In the genomic region with DNA sequence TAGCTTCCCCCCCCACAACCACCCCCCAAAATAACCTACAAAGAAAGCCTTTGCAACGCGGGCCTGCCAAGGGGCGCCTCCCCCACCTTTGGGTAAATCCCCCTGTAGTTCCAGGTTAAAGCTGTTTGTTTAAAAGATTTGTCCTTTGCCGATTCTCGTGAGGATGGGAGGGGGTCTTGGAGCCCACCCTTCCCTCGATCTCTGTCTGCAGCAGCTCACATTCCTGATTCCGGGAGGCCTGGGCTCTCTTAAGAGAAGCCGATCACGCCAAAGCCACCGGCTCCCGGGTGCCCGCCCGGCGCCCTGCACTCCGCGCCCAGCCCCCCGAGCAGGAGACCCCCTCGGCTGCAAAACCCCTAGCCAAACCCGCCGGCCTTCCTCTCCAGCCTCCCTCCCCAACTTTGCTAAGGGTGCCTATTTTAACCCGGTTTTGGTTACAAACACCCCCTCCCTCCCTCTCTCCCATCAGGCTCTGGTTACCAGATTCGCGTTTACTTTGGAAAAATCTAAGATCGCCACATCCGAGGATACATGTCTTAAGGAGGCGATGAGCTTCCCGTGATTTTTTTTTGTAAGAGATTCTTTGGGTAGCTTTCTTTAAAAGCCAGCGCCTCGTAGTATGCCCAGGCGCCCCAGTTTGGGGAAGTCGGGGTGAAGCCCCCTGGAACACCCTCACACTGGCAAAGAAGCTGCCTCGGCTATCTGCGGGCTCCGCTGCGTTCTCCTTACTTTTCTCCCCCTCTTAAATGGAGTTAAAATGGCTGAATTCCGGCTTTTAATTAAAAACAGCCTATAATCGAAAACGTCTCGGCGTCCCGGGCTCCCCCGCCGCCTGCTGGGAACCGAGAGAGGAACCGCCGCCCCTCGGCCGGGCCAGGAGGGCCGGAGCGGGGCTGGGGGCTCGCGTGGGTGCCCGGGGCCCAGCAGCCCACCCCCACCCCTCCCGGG, we compare ENCODE assay signal across 8 cellular contexts. TPM values are rescaled to one million over a fixed set of nuclear protein-coding genes. Genes with fewer than 3 reads are reported as not detected.
DNase-seq lines count a peak whose midpoint lies in the region; ATAC-seq and TF ChIP-seq lines count a peak whose summit lies in the region.

No MANE protein-coding gene starts in this region.

- H3K9ac ChIP-seq in MM.1S (ENCODE audit: low read length) (peak overlapping the region; percentile 75), iPS-20b (ENCODE audit: low read depth, low read length) (peak overlapping the region; percentile 77), smooth muscle cell (ENCODE audit: low read depth) (peak overlapping the region; percentile 92)

- 1% methylated on average over 40 of the region's 54 CpGs for WGBS in smooth muscle cell (ENCODE audit: low lambda C conversion rate)

- H3K27me3 ChIP-seq in MM.1S (replicated peaks; ENCODE audit: insufficient read depth, low read length) (peaks cover 44% of the 10 kb centered on the region), iPS-20b (ENCODE audit: insufficient read depth, low read length) (peaks cover 86% of the 10 kb centered on the region), smooth muscle cell (ENCODE audit: low read depth) (no peaks in the 10 kb centered on the region)

- TF ChIP-seq CTCF in MM.1S (IDR thresholded peaks at IDR 0.05; ENCODE audit: low read length) (no peak), smooth muscle cell (IDR thresholded peaks at IDR 0.05; ENCODE audit: borderline replicate concordance, insufficient read depth, poor library complexity, severe bottlenecking) (peak; percentile 14)

- H3F3A ChIP-seq in MM.1S (ENCODE audit: insufficient read depth, low read length) (peaks cover 18% of the 10 kb centered on the region; the same call in 1 of the 2 replicates), smooth muscle cell (ENCODE audit: low read depth) (peaks cover 7% of the 10 kb centered on the region)

- no peaks in the 10 kb centered on the region for H4K20me1 ChIP-seq in MM.1S (ENCODE audit: insufficient read depth, low read length)
- H4K20me1 ChIP-seq in smooth muscle cell (ENCODE audit: low read depth) = peaks cover 35% of the 10 kb centered on the region

- H3K4me3 ChIP-seq in MM.1S (ENCODE audit: low read length) = peak overlapping the region; percentile 69
- peak overlapping the region; percentile 69 for H3K4me3 ChIP-seq in iPS-20b (ENCODE audit: low read length)
- peak overlapping the region; percentile 98 for H3K4me3 ChIP-seq in smooth muscle cell

- H3K79me2 ChIP-seq in MM.1S (ENCODE audit: low read length) (peaks cover 51% of the 10 kb centered on the region), smooth muscle cell (ENCODE audit: low read depth) (peaks cover 58% of the 10 kb centered on the region)

- ATAC-seq in HG03342 (IDR thresholded peaks at IDR 0.05; ENCODE audit: unreplicated experiment) = no peak
- ATAC-seq in GM21390 (IDR thresholded peaks at IDR 0.05; ENCODE audit: unreplicated experiment) = no peak

- H3K4me2 ChIP-seq in MM.1S (ENCODE audit: low read depth, low read length) (peak overlapping the region; percentile 84), smooth muscle cell (peak overlapping the region; percentile 100)

- H3K36me3 ChIP-seq in MM.1S (replicated peaks; ENCODE audit: insufficient read depth, low read length) = no peaks in the 10 kb centered on the region
- H3K36me3 ChIP-seq in iPS-20b (ENCODE audit: insufficient read depth, low read depth, low read length) = no peaks in the 10 kb centered on the region
- H3K36me3 ChIP-seq in smooth muscle cell (ENCODE audit: low read depth) = no peaks in the 10 kb centered on the region

- H3K9me2 ChIP-seq in MM.1S (replicated peaks; ENCODE audit: insufficient read depth, low read length) = no peaks in the 10 kb centered on the region

- DNase-seq in EH (ENCODE audit: low read depth) (peak; percentile 49), MM.1S (no peak), astrocyte of the hippocampus (ENCODE audit: low read depth, low spot score) (peak; percentile 53), smooth muscle cell (lab: John Stamatoyannopoulos, UW; ENCODE audit: unreplicated experiment) (no peak), NCI-H187 treated with DMSO at 0.1 percent for 48 hours (lab: John Stamatoyannopoulos, UW) (no peak)

- H3K27ac ChIP-seq in MM.1S (ENCODE audit: low read length) = peak overlapping the region; percentile 75; the same call in 1 of the 2 replicates
- no peak overlapping the region for H3K27ac ChIP-seq in iPS-20b (ENCODE audit: low read length)
- peak overlapping the region; percentile 91 for H3K27ac ChIP-seq in smooth muscle cell (ENCODE audit: low read depth)

- H3K9me3 ChIP-seq in MM.1S (replicated peaks; ENCODE audit: insufficient read depth, low read length) (no peaks in the 10 kb centered on the region), iPS-20b (ENCODE audit: insufficient read depth, low read depth, low read length) (no peaks in the 10 kb centered on the region), smooth muscle cell (replicated peaks; ENCODE audit: low read depth) (no peaks in the 10 kb centered on the region)

- H3K4me1 ChIP-seq in MM.1S (ENCODE audit: low read length) (no peaks in the 10 kb centered on the region), iPS-20b (ENCODE audit: insufficient read depth, low read length) (peaks cover 16% of the 10 kb centered on the region), smooth muscle cell (ENCODE audit: low read depth) (peaks cover 19% of the 10 kb centered on the region)

- peak overlapping the region; percentile 63 for H2AFZ ChIP-seq in MM.1S (ENCODE audit: low read length)
- no peak overlapping the region for H2AFZ ChIP-seq in smooth muscle cell (ENCODE audit: low read depth)

RNA-seq across cellular contexts. Expression of gene TNRC18, which starts 1.0 kb away (rescaled TPM):
- 16.9 and 40.3 TPM in 2 replicates for total RNA-seq in smooth muscle cell
- polyA plus RNA-seq in smooth muscle cell = 6.4 and 11.7 TPM in 2 replicates

Comparison
In these comparisons a context has a peak if more than half of its experiments do, and no peak if none do; other contexts are left out.
1. DNase-seq: peak in EH (single experiment) and astrocyte of the hippocampus (single experiment); none in MM.1S (single experiment), smooth muscle cell (single experiment) and NCI-H187 treated with DMSO at 0.1 percent for 48 hours (single experiment).
2. Peak in every context shown above with its lines, with median percentiles within 50 percentile points of each other: H3K4me3 ChIP-seq and H3K9ac ChIP-seq.